10 cellular contexts compared by ENCODE assay signal in genomic region chr17:77410470-77410869, GRCh38.
A peak's percentile ranks its signal among the peaks of the same experiment; 100 is the strongest.
DNase-seq lines count a peak whose midpoint lies in the region; ATAC-seq and TF ChIP-seq lines count a peak whose summit lies in the region.
"Had no signal": no experiment of that assay in that cellular context is flagged by ENCODE, and none has a peak within 500 bp of the region (broad histone marks: within the 10 kb centered on the region; RNA-seq: fewer than 3 reads in every experiment).

No MANE protein-coding gene starts in this region.

- H3K27me3 ChIP-seq in ACC112 (ENCODE audit: insufficient read depth, low read length) (no peaks in the 10 kb centered on the region), adrenal gland (no peaks in the 10 kb centered on the region)
- H3K27me3 ChIP-seq: brain microvascular endothelial cell had no signal

- no peaks in the 10 kb centered on the region for H3K9me3 ChIP-seq in adrenal gland (replicated peaks in 1 of 3)

- intact Hi-C loops in adrenal gland (cut with DNase I) = no loop called here

- H3K4me3 Mint-ChIP-seq in nephron = peak overlapping the region in 1 of 3 experiments; percentile 37

- peaks cover 61% of the 10 kb centered on the region for H3K4me1 Mint-ChIP-seq in nephron

- no peak for TF ChIP-seq POLR2A in adrenal gland (IDR thresholded peaks at IDR 0.05)

- H3K36me3 ChIP-seq in ACC112 (ENCODE audit: insufficient read depth, low read length) (0 out of 2 replicates have a peak, but pooled peaks cover 8% of the 10 kb centered on the region), adrenal gland (replicated peaks in 1 of 2) (no peaks in the 10 kb centered on the region)

- H3K27ac ChIP-seq in ACC112 (ENCODE audit: low read depth, low read length) (peak overlapping the region; percentile 69), adrenal gland (peak overlapping the region in 3 of 5 donors; percentile 33 to 83 (median 62))
- H3K27ac ChIP-seq: brain microvascular endothelial cell had no signal

- H3K4me1 ChIP-seq in ACC112 (ENCODE audit: control insufficient read depth, insufficient read depth, low read length, unreplicated experiment) (peaks cover 65% of the 10 kb centered on the region), adrenal gland (replicated peaks in 1 of 2) (peaks cover 9 to 59% of the 10 kb centered on the region in 2 donors)

- TF ChIP-seq CTCF in adrenal gland (IDR thresholded peaks at IDR 0.05) (no peak), nephron (IDR thresholded peaks at IDR 0.05; ENCODE audit: unreplicated experiment in 3 of 3) (no peak)

- peaks cover 23% of the 10 kb centered on the region for H3K36me3 Mint-ChIP-seq in nephron (ENCODE audit: low read depth)

- H3K27ac Mint-ChIP-seq in nephron = peak overlapping the region; percentile 46 to 90 (median 80)

- ATAC-seq in GM19463 (IDR thresholded peaks at IDR 0.05; ENCODE audit: unreplicated experiment) (no peak), GM19467 (IDR thresholded peaks at IDR 0.05; ENCODE audit: unreplicated experiment) (no peak)

- WGBS in adrenal gland, 4 donors = 76 to 86% (median 84%) methylated on average over 12 to 13 of the region's 13 CpGs

- H3K9me3 Mint-ChIP-seq in nephron = no peaks in the 10 kb centered on the region

- H3K4me3 ChIP-seq in ACC112 (ENCODE audit: low read depth, low read length) = no peak overlapping the region
- no peak overlapping the region for H3K4me3 ChIP-seq in adrenal gland

- peak; percentile 49 for DNase-seq in ELR (ENCODE audit: low read depth)
- DNase-seq in adrenal gland = no peak
- no peak for DNase-seq in kidney glomerular epithelial cell (lab: John Stamatoyannopoulos, UW)
- no peak for DNase-seq in DMS153 treated with DMSO at 0.1 percent for 48 hours (lab: John Stamatoyannopoulos, UW; ENCODE audit: unreplicated experiment)
- DNase-seq: brain microvascular endothelial cell, foreskin fibroblast had no signal

- no peaks in the 10 kb centered on the region for H3K27me3 Mint-ChIP-seq in nephron (ENCODE audit: low read depth)

- H2AFZ ChIP-seq in ACC112 (ENCODE audit: low read length, unreplicated experiment) = no peak overlapping the region

- peaks cover 79% of the 10 kb centered on the region for H3K79me2 ChIP-seq in ACC112 (ENCODE audit: control insufficient read depth, insufficient read depth, low read length, unreplicated experiment)
